ENCODE assay signal across 18 cellular contexts in the genomic region with DNA sequence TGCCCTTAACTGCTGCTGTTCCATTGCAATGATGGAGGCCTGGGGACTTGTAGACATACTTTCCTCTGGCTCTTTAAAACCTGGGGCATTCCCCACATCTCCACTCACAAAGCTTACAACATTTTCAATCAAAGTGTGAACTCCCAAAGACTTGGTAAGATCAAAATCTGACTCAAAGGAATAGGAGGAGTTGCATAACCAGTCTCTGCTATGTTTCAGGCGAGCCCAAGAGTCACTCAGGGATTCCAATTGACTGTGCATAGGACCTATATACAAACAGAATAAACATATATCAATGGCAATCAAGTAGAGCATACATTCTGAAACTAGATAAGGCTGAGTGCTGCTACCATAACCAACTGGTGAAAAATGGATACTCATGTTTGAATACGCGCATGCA.
A peak's percentile ranks its signal among the peaks of the same experiment; 100 is the strongest.
DNase-seq lines count a peak whose midpoint lies in the region; ATAC-seq and TF ChIP-seq lines count a peak whose summit lies in the region.
"Had no signal": no experiment of that assay in that cellular context is flagged by ENCODE, and none has a peak within 500 bp of the region (broad histone marks: within the 10 kb centered on the region; RNA-seq: fewer than 3 reads in every experiment).

No MANE protein-coding gene starts in this region.

- H3K27me3 ChIP-seq in CD8-positive, alpha-beta T cell (ENCODE audit: insufficient read depth, low read length), result no peaks in the 10 kb centered on the region
- H3K27me3 ChIP-seq in Caco-2 (replicated peaks; ENCODE audit: control insufficient read depth, insufficient read depth, low read length), result no peaks in the 10 kb centered on the region
- H3K27me3 ChIP-seq in right atrium auricular region, result no peaks in the 10 kb centered on the region
- H3K27me3 ChIP-seq: BLaER1 treated with 17β-estradiol and CSF1 and Interleukin-3, amounts not matched to agents 10 nM and 100 nM had no signal

- no peaks in the 10 kb centered on the region for H3K27me3 Mint-ChIP-seq in activated CD4-positive, alpha-beta memory T cell treated with anti-CD3 and anti-CD28 coated beads for 36 hours
- H3K27me3 Mint-ChIP-seq in activated CD4-positive, alpha-beta memory T cell treated with anti-CD3 and anti-CD28 coated beads, Interleukin-2, amount 10 ng/mL, durations not matched to agents 7 days and 5 days, result no peaks in the 10 kb centered on the region
- no peaks in the 10 kb centered on the region for H3K27me3 Mint-ChIP-seq in CD8-positive, alpha-beta T cell (ENCODE audit: low read depth)
- no peaks in the 10 kb centered on the region for H3K27me3 Mint-ChIP-seq in Caco-2 (ENCODE audit: insufficient read depth, unreplicated experiment)

- H3K4me1 Mint-ChIP-seq in activated CD4-positive, alpha-beta memory T cell treated with anti-CD3 and anti-CD28 coated beads for 36 hours (ENCODE audit: low read depth), result peaks cover 4% of the 10 kb centered on the region
- H3K4me1 Mint-ChIP-seq in activated CD4-positive, alpha-beta memory T cell treated with anti-CD3 and anti-CD28 coated beads, Interleukin-2, amount 10 ng/mL, durations not matched to agents 7 days and 5 days, result no peaks in the 10 kb centered on the region
- no peaks in the 10 kb centered on the region for H3K4me1 Mint-ChIP-seq in CD8-positive, alpha-beta T cell (ENCODE audit: low read depth)
- no peaks in the 10 kb centered on the region for H3K4me1 Mint-ChIP-seq in Caco-2 (ENCODE audit: low read depth, unreplicated experiment)
- H3K4me1 Mint-ChIP-seq: H9 had no signal

- H3K27ac Mint-ChIP-seq in activated CD4-positive, alpha-beta memory T cell treated with anti-CD3 and anti-CD28 coated beads for 36 hours, result peak overlapping the region; percentile 3
- H3K27ac Mint-ChIP-seq in activated CD4-positive, alpha-beta memory T cell treated with anti-CD3 and anti-CD28 coated beads, Interleukin-2, amount 10 ng/mL, durations not matched to agents 7 days and 5 days, result no peak overlapping the region
- H3K27ac Mint-ChIP-seq in CD8-positive, alpha-beta T cell, result peak overlapping the region; percentile 13
- H3K27ac Mint-ChIP-seq in Caco-2 (ENCODE audit: unreplicated experiment), result no peak overlapping the region
- H3K27ac Mint-ChIP-seq: H9 had no signal

- H3K9me3 Mint-ChIP-seq in activated CD4-positive, alpha-beta memory T cell treated with anti-CD3 and anti-CD28 coated beads for 36 hours, result no peaks in the 10 kb centered on the region
- no peaks in the 10 kb centered on the region for H3K9me3 Mint-ChIP-seq in activated CD4-positive, alpha-beta memory T cell treated with anti-CD3 and anti-CD28 coated beads, Interleukin-2, amount 10 ng/mL, durations not matched to agents 7 days and 5 days
- no peaks in the 10 kb centered on the region for H3K9me3 Mint-ChIP-seq in CD8-positive, alpha-beta T cell
- no peaks in the 10 kb centered on the region for H3K9me3 Mint-ChIP-seq in Caco-2 (ENCODE audit: unreplicated experiment)
- H3K9me3 Mint-ChIP-seq: H9 had no signal

- intact Hi-C loops in activated CD4-positive, alpha-beta memory T cell treated with anti-CD3 and anti-CD28 coated beads for 36 hours (cut with micrococcal nuclease), result no loop called here
- intact Hi-C loops in CD8-positive, alpha-beta T cell (cut with DNase I, micrococcal nuclease), result no loop called here
- intact Hi-C loops in Caco-2 (cut with micrococcal nuclease; ENCODE audit: unreplicated experiment), result no loop called here

- POLR2A ChIA-PET in activated CD4-positive, alpha-beta memory T cell treated with anti-CD3 and anti-CD28 coated beads for 36 hours (lab: Charles Lee), result no interaction called here
- POLR2A ChIA-PET in activated CD4-positive, alpha-beta memory T cell treated with anti-CD3 and anti-CD28 coated beads, Interleukin-2, amount 10 ng/mL, durations not matched to agents 7 days and 5 days (lab: Charles Lee), result no interaction called here
- POLR2A ChIA-PET in CD8-positive, alpha-beta T cell (lab: Charles Lee), result interaction anchor here (1.1 kb wide), 1 partner anchor 8 kb away, joined by 3 read pairs; no protein-coding TSS in a partner anchor
- POLR2A ChIA-PET in Caco-2 (lab: Charles Lee), result no interaction called here

- H3K9me3 ChIP-seq in CD8-positive, alpha-beta T cell (ENCODE audit: low read length), result no peaks in the 10 kb centered on the region
- no peaks in the 10 kb centered on the region for H3K9me3 ChIP-seq in Caco-2
- H3K9me3 ChIP-seq in right atrium auricular region, result no peaks in the 10 kb centered on the region
- H3K9me3 ChIP-seq: BLaER1 treated with 17β-estradiol and CSF1 and Interleukin-3, amounts not matched to agents 10 nM and 100 nM had no signal

- H3K36me3 Mint-ChIP-seq in activated CD4-positive, alpha-beta memory T cell treated with anti-CD3 and anti-CD28 coated beads for 36 hours, result peaks cover 12% of the 10 kb centered on the region
- peaks cover 24% of the 10 kb centered on the region for H3K36me3 Mint-ChIP-seq in activated CD4-positive, alpha-beta memory T cell treated with anti-CD3 and anti-CD28 coated beads, Interleukin-2, amount 10 ng/mL, durations not matched to agents 7 days and 5 days (ENCODE audit: low read depth)
- peaks cover 54% of the 10 kb centered on the region for H3K36me3 Mint-ChIP-seq in CD8-positive, alpha-beta T cell
- H3K36me3 Mint-ChIP-seq in Caco-2 (ENCODE audit: insufficient read depth, unreplicated experiment), result peaks cover 15% of the 10 kb centered on the region

- no peak overlapping the region for H3K27ac ChIP-seq in CD8-positive, alpha-beta T cell (ENCODE audit: low read depth, low read length)
- H3K27ac ChIP-seq in right atrium auricular region, result no peak overlapping the region
- H3K27ac ChIP-seq: BLaER1 treated with 17β-estradiol and CSF1 and Interleukin-3, amounts not matched to agents 10 nM and 100 nM; RWPE1 had no signal

- ATAC-seq in CD8-positive, alpha-beta T cell, result no peak
- ATAC-seq in HG03025 (IDR thresholded peaks at IDR 0.05; ENCODE audit: low FRiP score, unreplicated experiment), result no peak

- no peak overlapping the region for H3K4me3 ChIP-seq in CD8-positive, alpha-beta T cell (ENCODE audit: low read depth, low read length)
- H3K4me3 ChIP-seq in Caco-2 (ENCODE audit: low read depth, low read length) (no peak overlapping the region), right atrium auricular region (no peak overlapping the region)
- H3K4me3 ChIP-seq: BLaER1 treated with 17β-estradiol and CSF1 and Interleukin-3, amounts not matched to agents 10 nM and 100 nM had no signal

- BruUV-seq in Caco-2 (replicated peaks; lab: Mats Ljungman, UMichigan), result no TSS peak

- H3K4me1 ChIP-seq in CD8-positive, alpha-beta T cell (ENCODE audit: insufficient read depth, low read length), result no peaks in the 10 kb centered on the region
- H3K4me1 ChIP-seq in Caco-2, result no peaks in the 10 kb centered on the region
- peaks cover 0 to 4% of the 10 kb centered on the region in 2 donors for H3K4me1 ChIP-seq in right atrium auricular region

- peak; percentile 17 for DNase-seq in activated CD4-positive, alpha-beta memory T cell treated with anti-CD3 and anti-CD28 coated beads for 36 hours
- no peak for DNase-seq in activated CD4-positive, alpha-beta memory T cell treated with anti-CD3 and anti-CD28 coated beads, Interleukin-2, amount 10 ng/mL, durations not matched to agents 7 days and 5 days
- DNase-seq in CD8-positive, alpha-beta T cell, result no peak
- DNase-seq in amniotic epithelial cell (ENCODE audit: low read depth) (peak; percentile 70), iris pigment epithelial cell (ENCODE audit: low read depth) (peak; percentile 86), Caco-2 (no peak), right atrium auricular region (ENCODE audit: low spot score) (no peak)
- DNase-seq: 8988T; DMS53; H9; KG1; NCI-H1092; NCI-H226; NCI-H526; NK-92 treated with Interleukin-12 subunit alpha and Interleukin-12 subunit beta, amount 100 ng/mL, for 24 hours had no signal

- CTCF ChIA-PET in activated CD4-positive, alpha-beta memory T cell treated with anti-CD3 and anti-CD28 coated beads for 36 hours (lab: Charles Lee), result interaction anchor here (0.6 kb wide), 1 partner anchor 211 kb away, joined by 3 read pairs; no protein-coding TSS in a partner anchor
- CTCF ChIA-PET in activated CD4-positive, alpha-beta memory T cell treated with anti-CD3 and anti-CD28 coated beads, Interleukin-2, amount 10 ng/mL, durations not matched to agents 7 days and 5 days (lab: Charles Lee), result interaction anchor here (1.2 kb wide), 1 partner anchor 89 kb away, joined by 4 read pairs; no protein-coding TSS in a partner anchor
- CTCF ChIA-PET in CD8-positive, alpha-beta T cell (lab: Charles Lee), result no interaction called here
- CTCF ChIA-PET in Caco-2 (lab: Charles Lee), result no interaction called here

- TF ChIP-seq CTCF in CD8-positive, alpha-beta T cell (IDR thresholded peaks at IDR 0.05), result no peak
- TF ChIP-seq CTCF in Caco-2 (IDR thresholded peaks at IDR 0.05; ENCODE audit: insufficient read depth in 1 of 2, low read depth in 1 of 2, low read length in 1 of 2, severe bottlenecking in 1 of 2, unreplicated experiment in 1 of 2), result no peak
- no peak for TF ChIP-seq CTCF in right atrium auricular region (IDR thresholded peaks at IDR 0.05)

- H3K36me3 ChIP-seq in CD8-positive, alpha-beta T cell (ENCODE audit: insufficient read depth, low read length), result peaks cover 24% of the 10 kb centered on the region
- H3K36me3 ChIP-seq in Caco-2 (ENCODE audit: control insufficient read depth, insufficient read depth, low read length) (no peaks in the 10 kb centered on the region; the same call in 1 of the 2 replicates), right atrium auricular region (peaks cover 31% of the 10 kb centered on the region)

- H3K4me3 Mint-ChIP-seq in activated CD4-positive, alpha-beta memory T cell treated with anti-CD3 and anti-CD28 coated beads for 36 hours, result no peak overlapping the region
- no peak overlapping the region for H3K4me3 Mint-ChIP-seq in activated CD4-positive, alpha-beta memory T cell treated with anti-CD3 and anti-CD28 coated beads, Interleukin-2, amount 10 ng/mL, durations not matched to agents 7 days and 5 days
- no peak overlapping the region for H3K4me3 Mint-ChIP-seq in CD8-positive, alpha-beta T cell
- H3K4me3 Mint-ChIP-seq in Caco-2 (ENCODE audit: unreplicated experiment), result no peak overlapping the region
- H3K4me3 Mint-ChIP-seq: H9 had no signal

Comparison
In these comparisons a context has a peak if more than half of its experiments do, and no peak if none do; other contexts are left out.
1. DNase-seq: peak in activated CD4-positive, alpha-beta memory T cell treated with anti-CD3 and anti-CD28 coated beads for 36 hours (single experiment), amniotic epithelial cell (single experiment) and iris pigment epithelial cell (single experiment); none in activated CD4-positive, alpha-beta memory T cell treated with anti-CD3 and anti-CD28 coated beads, Interleukin-2, amount 10 ng/mL, durations not matched to agents 7 days and 5 days (single experiment), CD8-positive, alpha-beta T cell (0 of 7), Caco-2 (0 of 2) and right atrium auricular region (single experiment).
2. H3K27ac Mint-ChIP-seq: peak in activated CD4-positive, alpha-beta memory T cell treated with anti-CD3 and anti-CD28 coated beads for 36 hours (single experiment) and CD8-positive, alpha-beta T cell (single experiment); none in activated CD4-positive, alpha-beta memory T cell treated with anti-CD3 and anti-CD28 coated beads, Interleukin-2, amount 10 ng/mL, durations not matched to agents 7 days and 5 days (single experiment) and Caco-2 (single experiment).
3. CTCF ChIA-PET loops: an anchor here in activated CD4-positive, alpha-beta memory T cell treated with anti-CD3 and anti-CD28 coated beads for 36 hours (0.6 kb wide) and activated CD4-positive, alpha-beta memory T cell treated with anti-CD3 and anti-CD28 coated beads, Interleukin-2, amount 10 ng/mL, durations not matched to agents 7 days and 5 days (1.2 kb wide); none called in CD8-positive, alpha-beta T cell and Caco-2.